Comparison of ENCODE assay signal across 33 cellular contexts in genomic region chr17:28478940-28479615, GRCh38. TPM values are rescaled to one million over a fixed set of nuclear protein-coding genes. Genes with fewer than 3 reads are reported as not detected.
A peak's percentile ranks its signal among the peaks of the same experiment; 100 is the strongest.
DNase-seq lines count a peak whose midpoint lies in the region; ATAC-seq and TF ChIP-seq lines count a peak whose summit lies in the region.
"Had no signal": no experiment of that assay in that cellular context is flagged by ENCODE, and none has a peak within 500 bp of the region (broad histone marks: within the 10 kb centered on the region; RNA-seq: fewer than 3 reads in every experiment).

No MANE protein-coding gene starts in this region.

- H3K79me2 ChIP-seq in PC-3 (ENCODE audit: low read length): no peaks in the 10 kb centered on the region
- H3K79me2 ChIP-seq in MM.1S (ENCODE audit: low read length): no peaks in the 10 kb centered on the region

- H2AFZ ChIP-seq in PC-3 (ENCODE audit: low read length): no peak overlapping the region
- no peak overlapping the region for H2AFZ ChIP-seq in MM.1S (ENCODE audit: low read length)
- H2AFZ ChIP-seq: PC-9 had no signal

- ATAC-seq in PC-3 (no peak), HG02840 (IDR thresholded peaks at IDR 0.05; ENCODE audit: low FRiP score, unreplicated experiment) (no peak), HG03196 (IDR thresholded peaks at IDR 0.05; ENCODE audit: unreplicated experiment) (no peak)
- ATAC-seq: left colon; naive thymus-derived CD8-positive, alpha-beta T cell; stimulated activated naive CD8-positive, alpha-beta T cell treated with anti-CD3 and anti-CD28 coated beads, Interleukin-15, Interleukin-2, amounts not matched to agents 100 U/mL and 50 U/mL, for 24 hours had no signal

- intact Hi-C loops in PC-3 (cut with micrococcal nuclease): no loop called here

- no peaks in the 10 kb centered on the region for H3K27me3 ChIP-seq in PC-3 (ENCODE audit: low read length)
- H3K27me3 ChIP-seq in MM.1S (replicated peaks; ENCODE audit: insufficient read depth, low read length): peaks cover 4% of the 10 kb centered on the region
- H3K27me3 ChIP-seq: adrenal gland, BLaER1, breast epithelium had no signal

- no peak overlapping the region for H3K9ac ChIP-seq in PC-3 (ENCODE audit: low read length)
- no peak overlapping the region for H3K9ac ChIP-seq in MM.1S (ENCODE audit: low read length)
- H3K9ac ChIP-seq: BLaER1 had no signal

- CTCF ChIA-PET in PC-3 (lab: Charles Lee): no interaction called here

- H3K36me3 ChIP-seq in PC-3 (ENCODE audit: low read depth, low read length): no peaks in the 10 kb centered on the region
- H3K36me3 ChIP-seq in MM.1S (replicated peaks; ENCODE audit: insufficient read depth, low read length): no peaks in the 10 kb centered on the region
- H3K36me3 ChIP-seq: adrenal gland, BLaER1, breast epithelium, tibial artery had no signal

- H4K20me1 ChIP-seq in PC-3 (ENCODE audit: low read length) (no peaks in the 10 kb centered on the region), MM.1S (ENCODE audit: insufficient read depth, low read length) (no peaks in the 10 kb centered on the region)
- H4K20me1 ChIP-seq: BLaER1 had no signal

- H3K4me3 ChIP-seq in PC-3 (ENCODE audit: low read length): no peak overlapping the region
- no peak overlapping the region for H3K4me3 ChIP-seq in MM.1S (ENCODE audit: low read length)
- H3K4me3 ChIP-seq: adrenal gland, BLaER1, breast epithelium, coronary artery, PC-9, tibial artery had no signal

- peak; percentile 42 for DNase-seq in activated effector memory CD4-positive, alpha-beta T cell treated with anti-CD3 and anti-CD28 coated beads, Interleukin-2, amount 50 U/mL, for 16 hours
- no peak for DNase-seq in activated effector memory CD4-positive, alpha-beta T cell treated with Interleukin-2 at 50 U/mL for 16 hours
- DNase-seq in PC-3: peak; percentile 4
- DNase-seq in iris pigment epithelial cell (ENCODE audit: low read depth): peak; percentile 12
- no peak for DNase-seq in GM03348 (ENCODE audit: low spot score)
- no peak for DNase-seq in MM.1S
- DNase-seq: activated CD4-positive, alpha-beta T cell treated with anti-CD3 and anti-CD28 coated beads, Interleukin-2, amount 50 U/mL, for 48 hours; activated gamma-delta T cell treated with Interleukin-2 at 50 U/mL for 16 hours; activated T-cell treated with anti-CD3 and anti-CD28 coated beads for 4 hours; adrenal gland; DND-41; endodermal cell; head of caudate nucleus; HFFc6; left colon; mesendoderm; NCI-H1436; NCI-H69; PC-9; SHP77 treated with DMSO at 0.1 percent for 48 hours; stimulated activated CD4-positive, alpha-beta T cell treated with anti-CD3 and anti-CD28 coated beads, Interleukin-12 subunit alpha, Interleukin-12 subunit beta, amount 100 ng/mL, for 4 hours; stimulated activated CD4-positive, alpha-beta T cell treated with anti-CD3 and anti-CD28 coated beads, Interleukin-4, amount 100 ng/mL, for 4 hours; stimulated activated naive CD8-positive, alpha-beta T cell treated with anti-CD3 and anti-CD28 coated beads, Interleukin-15, Interleukin-2, amounts not matched to agents 100 U/mL and 50 U/mL, for 24 hours; T-helper 1 cell; tibial artery had no signal

- TF ChIP-seq CTCF in PC-3 (conservative IDR thresholded peaks at IDR 0.05; ENCODE audit: low read depth, low read length) (no peak), MM.1S (IDR thresholded peaks at IDR 0.05; ENCODE audit: low read length) (no peak)

- H3K9me2 ChIP-seq in PC-3 (replicated peaks; ENCODE audit: low read length) (no peaks in the 10 kb centered on the region), MM.1S (replicated peaks; ENCODE audit: insufficient read depth, low read length) (no peaks in the 10 kb centered on the region)

- no peaks in the 10 kb centered on the region for H3F3A ChIP-seq in PC-3 (ENCODE audit: low read length, unreplicated experiment)
- no peaks in the 10 kb centered on the region for H3F3A ChIP-seq in MM.1S (ENCODE audit: insufficient read depth, low read length)

- H3K9me3 ChIP-seq in PC-3 (ENCODE audit: low read length) (no peaks in the 10 kb centered on the region), MM.1S (replicated peaks; ENCODE audit: insufficient read depth, low read length) (no peaks in the 10 kb centered on the region)
- H3K9me3 ChIP-seq: adrenal gland, BLaER1, breast epithelium, tibial artery had no signal

- H3K4me1 ChIP-seq in PC-3 (ENCODE audit: insufficient read depth, low read length): no peaks in the 10 kb centered on the region
- H3K4me1 ChIP-seq in MM.1S (ENCODE audit: low read length): no peaks in the 10 kb centered on the region
- H3K4me1 ChIP-seq: adrenal gland, tibial artery had no signal

- BruUV-seq in PC-3 (replicated peaks; lab: Mats Ljungman, UMichigan): no TSS peak

- POLR2A ChIA-PET in PC-3 (lab: Charles Lee; ENCODE audit: unreplicated experiment): no interaction called here

- H3K27ac ChIP-seq in PC-3 (ENCODE audit: low read length) (no peak overlapping the region), MM.1S (ENCODE audit: low read length) (no peak overlapping the region)
- H3K27ac ChIP-seq: adrenal gland, BLaER1, breast epithelium, coronary artery, PC-9, tibial artery had no signal

- H3K4me2 ChIP-seq in PC-3 (ENCODE audit: low read length): no peak overlapping the region
- no peak overlapping the region for H3K4me2 ChIP-seq in MM.1S (ENCODE audit: low read depth, low read length)
- H3K4me2 ChIP-seq: BLaER1, PC-9 had no signal

RNA-seq across cellular contexts. Expression of gene SLC13A2, which starts 5.6 kb away (rescaled TPM):
- not detected in 2 replicates for total RNA-seq in PC-3 (2014; rRNA removed)
- total RNA-seq: adrenal gland; endodermal cell; LHCN-M2; naive thymus-derived CD8-positive, alpha-beta T cell; omental fat pad; PC-9 had no signal

RNA-seq across cellular contexts. Expression of gene FOXN1, which starts 27.1 kb away (rescaled TPM):
- total RNA-seq in PC-3 (2014; rRNA removed): not detected in 2 replicates
- total RNA-seq: adrenal gland; endodermal cell; HFFc6; LHCN-M2; naive thymus-derived CD8-positive, alpha-beta T cell; omental fat pad; PC-9 had no signal

Comparison
In these comparisons a context has a peak if more than half of its experiments do, and no peak if none do; other contexts are left out.
1. DNase-seq: peak in activated effector memory CD4-positive, alpha-beta T cell treated with anti-CD3 and anti-CD28 coated beads, Interleukin-2, amount 50 U/mL, for 16 hours (single experiment), PC-3 (single experiment) and iris pigment epithelial cell (single experiment); none in activated effector memory CD4-positive, alpha-beta T cell treated with Interleukin-2 at 50 U/mL for 16 hours (single experiment), GM03348 (single experiment) and MM.1S (single experiment).